In genomic region chr13:71320452-71320851, GRCh38 we compare ENCODE assay signal across 8 cellular contexts.
A peak's percentile ranks its signal among the peaks of the same experiment; 100 is the strongest.
DNase-seq lines count a peak whose midpoint lies in the region; ATAC-seq and TF ChIP-seq lines count a peak whose summit lies in the region.

No MANE protein-coding gene starts in this region.

- no peaks in the 10 kb centered on the region for H3K4me1 Mint-ChIP-seq in stimulated activated naive CD8-positive, alpha-beta T cell treated with anti-CD3 and anti-CD28 coated beads, Interleukin-15, amount 100 ng/mL, for 72 hours
- no peaks in the 10 kb centered on the region for H3K4me1 Mint-ChIP-seq in activated CD4-positive, alpha-beta memory T cell treated with anti-CD3 and anti-CD28 coated beads for 36 hours (ENCODE audit: low read depth)

- H3K4me3 Mint-ChIP-seq in stimulated activated naive CD8-positive, alpha-beta T cell treated with anti-CD3 and anti-CD28 coated beads, Interleukin-15, amount 100 ng/mL, for 72 hours, result no peak overlapping the region
- no peak overlapping the region for H3K4me3 Mint-ChIP-seq in activated CD4-positive, alpha-beta memory T cell treated with anti-CD3 and anti-CD28 coated beads for 36 hours

- H3K4me1 ChIP-seq in effector memory CD4-positive, alpha-beta T cell (ENCODE audit: control insufficient read depth, insufficient read depth, low read length, poor library complexity, severe bottlenecking), result no peaks in the 10 kb centered on the region

- H3K27me3 ChIP-seq in AG04450 (ENCODE audit: control insufficient read depth, insufficient read depth, low read length), result no peaks in the 10 kb centered on the region
- no peaks in the 10 kb centered on the region for H3K27me3 ChIP-seq in effector memory CD4-positive, alpha-beta T cell (replicated peaks; ENCODE audit: control insufficient read depth, insufficient read depth, low read length, poor library complexity, severe bottlenecking)

- no peak overlapping the region for H3K4me3 ChIP-seq in AG04450 (ENCODE audit: low read depth, low read length)
- no peak overlapping the region for H3K4me3 ChIP-seq in effector memory CD4-positive, alpha-beta T cell (ENCODE audit: insufficient read depth, low read depth, low read length, poor library complexity, severe bottlenecking)

- no peak overlapping the region for H3K27ac Mint-ChIP-seq in stimulated activated naive CD8-positive, alpha-beta T cell treated with anti-CD3 and anti-CD28 coated beads, Interleukin-15, amount 100 ng/mL, for 72 hours
- H3K27ac Mint-ChIP-seq in activated CD4-positive, alpha-beta memory T cell treated with anti-CD3 and anti-CD28 coated beads for 36 hours, result no peak overlapping the region

- no peaks in the 10 kb centered on the region for H3K9me3 ChIP-seq in AG04450 (ENCODE audit: control insufficient read depth, insufficient read depth, low read length)
- no peaks in the 10 kb centered on the region for H3K9me3 ChIP-seq in effector memory CD4-positive, alpha-beta T cell (ENCODE audit: control insufficient read depth, low read length)

- POLR2A ChIA-PET in AG04450 (lab: Yijun Ruan, JAX), result no interaction called here
- POLR2A ChIA-PET in activated CD4-positive, alpha-beta memory T cell treated with anti-CD3 and anti-CD28 coated beads for 36 hours (lab: Charles Lee), result no interaction called here

- CTCF ChIA-PET in AG04450 (lab: Charles Lee), result interaction anchor here (0.6 to 3.1 kb wide), 6 partner anchors 18 to 1376 kb away, joined by 3 to 24 read pairs (median 3); partner anchors contain the start of gene DACH1
- CTCF ChIA-PET in activated CD4-positive, alpha-beta memory T cell treated with anti-CD3 and anti-CD28 coated beads for 36 hours (lab: Charles Lee), result no interaction called here

- H3K36me3 ChIP-seq in effector memory CD4-positive, alpha-beta T cell (ENCODE audit: control insufficient read depth, insufficient read depth, low read length), result no peaks in the 10 kb centered on the region

- no peak overlapping the region for H3K27ac ChIP-seq in AG04450 (ENCODE audit: low read depth, low read length)
- H3K27ac ChIP-seq in effector memory CD4-positive, alpha-beta T cell (ENCODE audit: insufficient read depth, low read length, poor library complexity, severe bottlenecking), result no peak overlapping the region

- H3K9me3 Mint-ChIP-seq in stimulated activated naive CD8-positive, alpha-beta T cell treated with anti-CD3 and anti-CD28 coated beads, Interleukin-15, amount 100 ng/mL, for 72 hours, result peaks cover 0 to 7% of the 10 kb centered on the region in 2 donors
- no peaks in the 10 kb centered on the region for H3K9me3 Mint-ChIP-seq in activated CD4-positive, alpha-beta memory T cell treated with anti-CD3 and anti-CD28 coated beads for 36 hours

- TF ChIP-seq POLR2A in erythroblast (IDR thresholded peaks at IDR 0.05; ENCODE audit: low read length), result no peak

- no peaks in the 10 kb centered on the region for H3K27me3 Mint-ChIP-seq in stimulated activated naive CD8-positive, alpha-beta T cell treated with anti-CD3 and anti-CD28 coated beads, Interleukin-15, amount 100 ng/mL, for 72 hours
- H3K27me3 Mint-ChIP-seq in activated CD4-positive, alpha-beta memory T cell treated with anti-CD3 and anti-CD28 coated beads for 36 hours, result peaks cover 6% of the 10 kb centered on the region

- peak; percentile 45 for ATAC-seq in GM19395 (IDR thresholded peaks at IDR 0.05; ENCODE audit: unreplicated experiment)
- ATAC-seq in stimulated activated naive CD8-positive, alpha-beta T cell treated with anti-CD3 and anti-CD28 coated beads, Interleukin-15, amount 100 ng/mL, for 72 hours, result no peak

- peak; percentile 7 for DNase-seq in AG04450 (ENCODE audit: low read depth, low spot score)
- peak; percentile 29 for DNase-seq in NCI-H748 treated with DMSO at 0.1 percent for 48 hours (lab: John Stamatoyannopoulos, UW)
- DNase-seq in erythroblast (lab: John Stamatoyannopoulos, UW), result peak; percentile 34 to 47
- DNase-seq in germinal center (ENCODE audit: low spot score), result no peak
- no peak for DNase-seq in stimulated activated naive CD8-positive, alpha-beta T cell treated with anti-CD3 and anti-CD28 coated beads, Interleukin-15, amount 100 ng/mL, for 72 hours
- DNase-seq in activated CD4-positive, alpha-beta memory T cell treated with anti-CD3 and anti-CD28 coated beads for 36 hours, result no peak
- no peak for DNase-seq in effector memory CD4-positive, alpha-beta T cell

- no peaks in the 10 kb centered on the region for H3K36me3 Mint-ChIP-seq in activated CD4-positive, alpha-beta memory T cell treated with anti-CD3 and anti-CD28 coated beads for 36 hours

- intact Hi-C loops in activated CD4-positive, alpha-beta memory T cell treated with anti-CD3 and anti-CD28 coated beads for 36 hours (cut with micrococcal nuclease), result loop anchor here (1.0 kb wide), 1 partner anchor 559 kb away; no protein-coding TSS in a partner anchor

- peak; percentile 65 for TF ChIP-seq CTCF in AG04450 (IDR thresholded peaks at IDR 0.05; ENCODE audit: low read depth, low read length)

Comparison
In these comparisons a context has a peak if more than half of its experiments do, and no peak if none do; other contexts are left out.
1. DNase-seq: peak in AG04450 (single experiment), NCI-H748 treated with DMSO at 0.1 percent for 48 hours (single experiment) and erythroblast (2 of 2); none in germinal center (single experiment), stimulated activated naive CD8-positive, alpha-beta T cell treated with anti-CD3 and anti-CD28 coated beads, Interleukin-15, amount 100 ng/mL, for 72 hours (0 of 2), activated CD4-positive, alpha-beta memory T cell treated with anti-CD3 and anti-CD28 coated beads for 36 hours (single experiment) and effector memory CD4-positive, alpha-beta T cell (0 of 3).